ENCODE assay signal across 22 cellular contexts in genomic region chr7:88431861-88432260, GRCh38.
"Had no signal": no experiment of that assay in that cellular context is flagged by ENCODE, and none has a peak within 500 bp of the region (broad histone marks: within the 10 kb centered on the region; RNA-seq: fewer than 3 reads in every experiment).

No MANE protein-coding gene starts in this region.

- H3K36me3 Mint-ChIP-seq: activated naive CD8-positive, alpha-beta T cell treated with anti-CD3 and anti-CD28 coated beads, Interleukin-2, amount 10 ng/mL, durations not matched to agents 7 days and 5 days; memory B cell; neural progenitor cell; stimulated activated memory B cell treated with anti-CD40 and anti-IgM and Interleukin-4, amounts not matched to agents 10 μg/mL and 1 μg/mL and 100 μg/mL, for 72 hours had no signal

- H3K9ac ChIP-seq: neural progenitor cell had no signal

- H3K4me3 Mint-ChIP-seq: activated CD4-positive, alpha-beta memory T cell treated with anti-CD3 and anti-CD28 coated beads, Interleukin-2, amount 10 ng/mL, durations not matched to agents 7 days and 5 days; activated CD4-positive, alpha-beta T cell treated with anti-CD3 and anti-CD28 coated beads, Interleukin-2, amount 10 ng/mL, durations not matched to agents 24 days and 14 days; activated naive CD4-positive, alpha-beta T cell treated with anti-CD3 and anti-CD28 coated beads for 36 hours; activated naive CD8-positive, alpha-beta T cell treated with anti-CD3 and anti-CD28 coated beads, Interleukin-2, amount 10 ng/mL, durations not matched to agents 7 days and 5 days; activated T-cell treated with anti-CD3 and anti-CD28 coated beads, Interleukin-2, amount 50 U/mL, for 72 hours; memory B cell; neural progenitor cell; stimulated activated memory B cell treated with anti-CD40 and anti-IgM and Interleukin-4, amounts not matched to agents 10 μg/mL and 1 μg/mL and 100 μg/mL, for 72 hours had no signal

- H3K27ac Mint-ChIP-seq: activated CD4-positive, alpha-beta memory T cell treated with anti-CD3 and anti-CD28 coated beads, Interleukin-2, amount 10 ng/mL, durations not matched to agents 7 days and 5 days; activated CD4-positive, alpha-beta T cell treated with anti-CD3 and anti-CD28 coated beads, Interleukin-2, amount 10 ng/mL, durations not matched to agents 24 days and 14 days; activated naive CD4-positive, alpha-beta T cell treated with anti-CD3 and anti-CD28 coated beads for 36 hours; activated naive CD8-positive, alpha-beta T cell treated with anti-CD3 and anti-CD28 coated beads, Interleukin-2, amount 10 ng/mL, durations not matched to agents 7 days and 5 days; activated T-cell treated with anti-CD3 and anti-CD28 coated beads, Interleukin-2, amount 50 U/mL, for 72 hours; memory B cell; neural progenitor cell; stimulated activated memory B cell treated with anti-CD40 and anti-IgM and Interleukin-4, amounts not matched to agents 10 μg/mL and 1 μg/mL and 100 μg/mL, for 72 hours had no signal

- ATAC-seq: activated T-cell treated with anti-CD3 and anti-CD28 coated beads, Interleukin-2, amount 50 U/mL, for 72 hours; heart right ventricle; left cardiac atrium; sciatic nerve; stimulated activated memory B cell treated with anti-CD40 and anti-IgM and Interleukin-4, amounts not matched to agents 10 μg/mL and 1 μg/mL and 100 μg/mL, for 72 hours had no signal

- H3K27me3 ChIP-seq: cardiac muscle cell, heart right ventricle, neural progenitor cell, stomach, suprapubic skin, transverse colon, uterus had no signal

- H3K9me3 ChIP-seq: stomach, suprapubic skin, transverse colon, uterus had no signal

- H3K4me2 ChIP-seq: neural progenitor cell had no signal

- H3K4me1 ChIP-seq: heart right ventricle, neural progenitor cell, stomach, suprapubic skin, transverse colon, uterus had no signal

- H2AFZ ChIP-seq: neural progenitor cell had no signal

- H3K9me3 Mint-ChIP-seq: activated CD4-positive, alpha-beta memory T cell treated with anti-CD3 and anti-CD28 coated beads, Interleukin-2, amount 10 ng/mL, durations not matched to agents 7 days and 5 days; activated CD4-positive, alpha-beta T cell treated with anti-CD3 and anti-CD28 coated beads, Interleukin-2, amount 10 ng/mL, durations not matched to agents 24 days and 14 days; activated naive CD4-positive, alpha-beta T cell treated with anti-CD3 and anti-CD28 coated beads for 36 hours; activated naive CD8-positive, alpha-beta T cell treated with anti-CD3 and anti-CD28 coated beads, Interleukin-2, amount 10 ng/mL, durations not matched to agents 7 days and 5 days; activated T-cell treated with anti-CD3 and anti-CD28 coated beads, Interleukin-2, amount 50 U/mL, for 72 hours; memory B cell; neural progenitor cell; stimulated activated memory B cell treated with anti-CD40 and anti-IgM and Interleukin-4, amounts not matched to agents 10 μg/mL and 1 μg/mL and 100 μg/mL, for 72 hours had no signal

- H3K36me3 ChIP-seq: cardiac muscle cell, heart right ventricle, neural progenitor cell, stomach, suprapubic skin, transverse colon, uterus had no signal

- H3K27me3 Mint-ChIP-seq: activated CD4-positive, alpha-beta memory T cell treated with anti-CD3 and anti-CD28 coated beads, Interleukin-2, amount 10 ng/mL, durations not matched to agents 7 days and 5 days; activated CD4-positive, alpha-beta T cell treated with anti-CD3 and anti-CD28 coated beads, Interleukin-2, amount 10 ng/mL, durations not matched to agents 24 days and 14 days; activated naive CD8-positive, alpha-beta T cell treated with anti-CD3 and anti-CD28 coated beads, Interleukin-2, amount 10 ng/mL, durations not matched to agents 7 days and 5 days; memory B cell; stimulated activated memory B cell treated with anti-CD40 and anti-IgM and Interleukin-4, amounts not matched to agents 10 μg/mL and 1 μg/mL and 100 μg/mL, for 72 hours had no signal

- H3K27ac ChIP-seq: cardiac muscle cell, epithelial cell of prostate, heart right ventricle, neural progenitor cell, stomach, suprapubic skin, transverse colon, uterus had no signal

- H3K4me1 Mint-ChIP-seq: activated CD4-positive, alpha-beta memory T cell treated with anti-CD3 and anti-CD28 coated beads, Interleukin-2, amount 10 ng/mL, durations not matched to agents 7 days and 5 days; activated CD4-positive, alpha-beta T cell treated with anti-CD3 and anti-CD28 coated beads, Interleukin-2, amount 10 ng/mL, durations not matched to agents 24 days and 14 days; activated naive CD8-positive, alpha-beta T cell treated with anti-CD3 and anti-CD28 coated beads, Interleukin-2, amount 10 ng/mL, durations not matched to agents 7 days and 5 days; memory B cell; neural progenitor cell; stimulated activated memory B cell treated with anti-CD40 and anti-IgM and Interleukin-4, amounts not matched to agents 10 μg/mL and 1 μg/mL and 100 μg/mL, for 72 hours had no signal

- DNase-seq: activated CD4-positive, alpha-beta memory T cell treated with anti-CD3 and anti-CD28 coated beads, Interleukin-2, amount 10 ng/mL, durations not matched to agents 7 days and 5 days; activated CD4-positive, alpha-beta T cell treated with anti-CD3 and anti-CD28 coated beads, Interleukin-2, amount 10 ng/mL, durations not matched to agents 24 days and 14 days; activated effector memory CD4-positive, alpha-beta T cell treated with Interleukin-2 at 50 U/mL for 16 hours; activated naive CD4-positive, alpha-beta T cell treated with anti-CD3 and anti-CD28 coated beads for 36 hours; activated naive CD8-positive, alpha-beta T cell treated with anti-CD3 and anti-CD28 coated beads, Interleukin-2, amount 10 ng/mL, durations not matched to agents 7 days and 5 days; activated T-cell treated with anti-CD3 and anti-CD28 coated beads, Interleukin-2, amount 50 U/mL, for 72 hours; amygdala; heart right ventricle; islet precursor cell; left cardiac atrium; small intestine; stimulated activated CD4-positive, alpha-beta T cell treated with anti-CD3 and anti-CD28 coated beads, Interleukin-15, amount 100 ng/mL, for 24 hours; stomach; transverse colon; uterus had no signal

- H3K4me3 ChIP-seq: cardiac muscle cell, heart right ventricle, neural progenitor cell, stomach, suprapubic skin, transverse colon, uterus had no signal
